In genomic region chr4:113674733-113675132, GRCh38 we compare ENCODE assay signal across 21 cellular contexts.
DNase-seq lines count a peak whose midpoint lies in the region; ATAC-seq and TF ChIP-seq lines count a peak whose summit lies in the region.
"Had no signal": no experiment of that assay in that cellular context is flagged by ENCODE, and none has a peak within 500 bp of the region (broad histone marks: within the 10 kb centered on the region; RNA-seq: fewer than 3 reads in every experiment).

No MANE protein-coding gene starts in this region.

- H3K27me3 Mint-ChIP-seq in activated naive CD4-positive, alpha-beta T cell treated with anti-CD3 and anti-CD28 coated beads, Interleukin-2, amount 50 U/mL, for 24 hours: no peaks in the 10 kb centered on the region
- no peaks in the 10 kb centered on the region for H3K27me3 Mint-ChIP-seq in activated naive CD4-positive, alpha-beta T cell treated with anti-CD3 and anti-CD28 coated beads, Interleukin-2, amount 10 ng/mL, durations not matched to agents 7 days and 5 days
- H3K27me3 Mint-ChIP-seq in naive B cell: no peaks in the 10 kb centered on the region
- H3K27me3 Mint-ChIP-seq in CD8-positive, alpha-beta memory T cell: no peaks in the 10 kb centered on the region
- H3K27me3 Mint-ChIP-seq: activated CD8-positive, alpha-beta T cell treated with anti-CD3 and anti-CD28 coated beads for 36 hours; naive thymus-derived CD8-positive, alpha-beta T cell had no signal

- peak overlapping the region; percentile 4 for H3K4me3 Mint-ChIP-seq in activated naive CD4-positive, alpha-beta T cell treated with anti-CD3 and anti-CD28 coated beads, Interleukin-2, amount 50 U/mL, for 24 hours
- H3K4me3 Mint-ChIP-seq in activated naive CD4-positive, alpha-beta T cell treated with anti-CD3 and anti-CD28 coated beads, Interleukin-2, amount 10 ng/mL, durations not matched to agents 7 days and 5 days: no peak overlapping the region
- H3K4me3 Mint-ChIP-seq in naive B cell: peak overlapping the region in 2 of 8 donors; percentile 15 to 37
- no peak overlapping the region for H3K4me3 Mint-ChIP-seq in CD8-positive, alpha-beta memory T cell
- H3K4me3 Mint-ChIP-seq: activated CD8-positive, alpha-beta T cell treated with anti-CD3 and anti-CD28 coated beads for 36 hours; naive thymus-derived CD8-positive, alpha-beta T cell had no signal

- intact Hi-C loops in OCI-LY7 (cut with micrococcal nuclease; ENCODE audit: unreplicated experiment): no loop called here

- BruUV-seq in OCI-LY7 (replicated peaks; lab: Mats Ljungman, UMichigan): no TSS peak

- H3K4me3 ChIP-seq in OCI-LY7 (ENCODE audit: low read depth, low read length, poor library complexity, severe bottlenecking): no peak overlapping the region
- no peak overlapping the region for H3K4me3 ChIP-seq in CD8-positive, alpha-beta memory T cell (ENCODE audit: low read length)
- H3K4me3 ChIP-seq: prostate gland, SK-N-MC had no signal

- ATAC-seq in naive B cell (ENCODE audit: low read depth in 2 of 2) (no peak), GM18520 (IDR thresholded peaks at IDR 0.05; ENCODE audit: unreplicated experiment) (no peak)
- ATAC-seq: activated CD8-positive, alpha-beta T cell treated with anti-CD3 and anti-CD28 coated beads for 36 hours; naive thymus-derived CD8-positive, alpha-beta T cell had no signal

- H3K9me3 Mint-ChIP-seq in activated naive CD4-positive, alpha-beta T cell treated with anti-CD3 and anti-CD28 coated beads, Interleukin-2, amount 50 U/mL, for 24 hours: no peaks in the 10 kb centered on the region
- H3K9me3 Mint-ChIP-seq in activated naive CD4-positive, alpha-beta T cell treated with anti-CD3 and anti-CD28 coated beads, Interleukin-2, amount 10 ng/mL, durations not matched to agents 7 days and 5 days: peaks cover 2% of the 10 kb centered on the region
- no peaks in the 10 kb centered on the region for H3K9me3 Mint-ChIP-seq in naive B cell
- no peaks in the 10 kb centered on the region for H3K9me3 Mint-ChIP-seq in CD8-positive, alpha-beta memory T cell
- H3K9me3 Mint-ChIP-seq: activated CD8-positive, alpha-beta T cell treated with anti-CD3 and anti-CD28 coated beads for 36 hours; naive thymus-derived CD8-positive, alpha-beta T cell had no signal

- H3K4me1 Mint-ChIP-seq in activated naive CD4-positive, alpha-beta T cell treated with anti-CD3 and anti-CD28 coated beads, Interleukin-2, amount 50 U/mL, for 24 hours: peaks cover 76% of the 10 kb centered on the region
- H3K4me1 Mint-ChIP-seq in activated naive CD4-positive, alpha-beta T cell treated with anti-CD3 and anti-CD28 coated beads, Interleukin-2, amount 10 ng/mL, durations not matched to agents 7 days and 5 days: peaks cover 48% of the 10 kb centered on the region
- peaks cover 47 to 71% (median 66%) of the 10 kb centered on the region in 3 donors for H3K4me1 Mint-ChIP-seq in naive B cell
- H3K4me1 Mint-ChIP-seq in CD8-positive, alpha-beta memory T cell: peaks cover 47 to 64% (median 53%) of the 10 kb centered on the region in 3 donors

- no peaks in the 10 kb centered on the region for H3K27me3 ChIP-seq in CD8-positive, alpha-beta memory T cell (ENCODE audit: insufficient read depth, low read length, poor library complexity, severe bottlenecking)

- peak overlapping the region; percentile 39 for H3K27ac ChIP-seq in OCI-LY7 (ENCODE audit: low read depth, low read length, poor library complexity, severe bottlenecking)
- no peak overlapping the region for H3K27ac ChIP-seq in CD8-positive, alpha-beta memory T cell (ENCODE audit: low read depth, low read length)
- H3K27ac ChIP-seq: prostate gland, SK-N-MC had no signal

- no peak overlapping the region for H2AFZ ChIP-seq in OCI-LY7 (ENCODE audit: low read length)

- CTCF ChIA-PET in activated naive CD4-positive, alpha-beta T cell treated with anti-CD3 and anti-CD28 coated beads, Interleukin-2, amount 10 ng/mL, durations not matched to agents 7 days and 5 days (lab: Charles Lee): interaction anchor here (1.4 to 3.2 kb wide), 2 partner anchors 9 to 38 kb away, joined by 3 to 14 read pairs; no protein-coding TSS in a partner anchor
- CTCF ChIA-PET in OCI-LY7 (lab: Charles Lee; ENCODE audit: unreplicated experiment): interaction anchor here (0.5 kb wide), 1 partner anchor 127 kb away, joined by 3 read pairs; no protein-coding TSS in a partner anchor
- CTCF ChIA-PET in CD8-positive, alpha-beta memory T cell (lab: Charles Lee): interaction anchor here (1.3 kb wide), 1 partner anchor 127 kb away, joined by 7 read pairs; no protein-coding TSS in a partner anchor

- peaks cover 34% of the 10 kb centered on the region for H3K36me3 Mint-ChIP-seq in activated naive CD4-positive, alpha-beta T cell treated with anti-CD3 and anti-CD28 coated beads, Interleukin-2, amount 50 U/mL, for 24 hours
- H3K36me3 Mint-ChIP-seq in activated naive CD4-positive, alpha-beta T cell treated with anti-CD3 and anti-CD28 coated beads, Interleukin-2, amount 10 ng/mL, durations not matched to agents 7 days and 5 days: peaks cover 41% of the 10 kb centered on the region
- peaks cover 23 to 29% of the 10 kb centered on the region in 2 donors for H3K36me3 Mint-ChIP-seq in naive B cell
- H3K36me3 Mint-ChIP-seq in CD8-positive, alpha-beta memory T cell: peaks cover under 1 to 6% (median 1%) of the 10 kb centered on the region in 3 donors

- TF ChIP-seq CTCF in OCI-LY7 (conservative IDR thresholded peaks at IDR 0.05; ENCODE audit: low read length): no peak

- H3K9me2 ChIP-seq in OCI-LY7 (ENCODE audit: insufficient read depth, low read length): no peaks in the 10 kb centered on the region

- H4K20me1 ChIP-seq in OCI-LY7 (ENCODE audit: insufficient read depth, low read length): no peaks in the 10 kb centered on the region

- H3K36me3 ChIP-seq in OCI-LY7 (ENCODE audit: insufficient read depth, low read length): peaks cover 68% of the 10 kb centered on the region
- H3K36me3 ChIP-seq in CD8-positive, alpha-beta memory T cell (ENCODE audit: insufficient read depth, low read length): no peaks in the 10 kb centered on the region
- H3K36me3 ChIP-seq: prostate gland had no signal

- DNase-seq in activated naive CD4-positive, alpha-beta T cell treated with anti-CD3 and anti-CD28 coated beads, Interleukin-2, amount 10 ng/mL, durations not matched to agents 7 days and 5 days: no peak
- DNase-seq in DMS79 (lab: John Stamatoyannopoulos, UW): peak; percentile 39
- DNase-seq in OCI-LY7 (ENCODE audit: low spot score): no peak
- no peak for DNase-seq in naive B cell
- DNase-seq in CD8-positive, alpha-beta memory T cell: no peak
- no peak for DNase-seq in AG08396 (ENCODE audit: low spot score)
- DNase-seq: activated CD4-positive, CD25-positive, alpha-beta regulatory T cell; activated CD8-positive, alpha-beta T cell treated with anti-CD3 and anti-CD28 coated beads for 36 hours; activated effector memory CD4-positive, alpha-beta T cell treated with Interleukin-2 at 50 U/mL for 16 hours; Calu3; cortex of kidney; effector memory CD4-positive, alpha-beta T cell; naive thymus-derived CD8-positive, alpha-beta T cell; NCI-H1048; NCI-H1694; stimulated activated CD4-positive, alpha-beta T cell treated with anti-CD3 and anti-CD28 coated beads, Interleukin-4, amount 100 ng/mL, for 24 hours; T-helper 1 cell had no signal

- H3K4me1 ChIP-seq in OCI-LY7 (ENCODE audit: insufficient read depth, low read length, poor library complexity, severe bottlenecking): peaks cover 64% of the 10 kb centered on the region
- H3K4me1 ChIP-seq in CD8-positive, alpha-beta memory T cell (ENCODE audit: insufficient read depth, low read length): peaks cover 28% of the 10 kb centered on the region
- H3K4me1 ChIP-seq: prostate gland had no signal

- H3K79me2 ChIP-seq in OCI-LY7 (ENCODE audit: insufficient read depth, low read depth, low read length): peaks cover 81% of the 10 kb centered on the region

- H3K4me2 ChIP-seq in OCI-LY7 (ENCODE audit: low read length): peak overlapping the region; percentile 41

- peaks cover 5% of the 10 kb centered on the region; the same call in 1 of the 2 replicates for H3K9me3 ChIP-seq in OCI-LY7 (ENCODE audit: low read length)
- H3K9me3 ChIP-seq in CD8-positive, alpha-beta memory T cell (ENCODE audit: low read length): no peaks in the 10 kb centered on the region
- H3K9me3 ChIP-seq: prostate gland had no signal

- POLR2A ChIA-PET in OCI-LY7 (lab: Charles Lee): interaction anchor here (0.6 to 10.3 kb wide), 5 partner anchors 9 to 1735 kb away, joined by 3 to 64 read pairs (median 5); no protein-coding TSS in a partner anchor
- POLR2A ChIA-PET in CD8-positive, alpha-beta memory T cell (lab: Charles Lee): no interaction called here

- H3K27ac Mint-ChIP-seq in activated naive CD4-positive, alpha-beta T cell treated with anti-CD3 and anti-CD28 coated beads, Interleukin-2, amount 50 U/mL, for 24 hours: peak overlapping the region; percentile 72
- H3K27ac Mint-ChIP-seq in activated naive CD4-positive, alpha-beta T cell treated with anti-CD3 and anti-CD28 coated beads, Interleukin-2, amount 10 ng/mL, durations not matched to agents 7 days and 5 days: no peak overlapping the region
- peak overlapping the region; percentile 39 to 79 (median 58) for H3K27ac Mint-ChIP-seq in naive B cell
- H3K27ac Mint-ChIP-seq in CD8-positive, alpha-beta memory T cell: peak overlapping the region in 1 of 8 donors; percentile 6
- H3K27ac Mint-ChIP-seq: activated CD8-positive, alpha-beta T cell treated with anti-CD3 and anti-CD28 coated beads for 36 hours had no signal
